8 cellular contexts compared by ENCODE assay signal in genomic region chr9:99130069-99130468, GRCh38. TPM values are rescaled to one million over a fixed set of nuclear protein-coding genes. Genes with fewer than 3 reads are reported as not detected.
A peak's percentile ranks its signal among the peaks of the same experiment; 100 is the strongest.
DNase-seq lines count a peak whose midpoint lies in the region; ATAC-seq lines count a peak whose summit lies in the region.
"Had no signal": no experiment of that assay in that cellular context is flagged by ENCODE, and none has a peak within 500 bp of the region (broad histone marks: within the 10 kb centered on the region; RNA-seq: fewer than 3 reads in every experiment).

No MANE protein-coding gene starts in this region.

- H3K4me3 ChIP-seq in naive thymus-derived CD4-positive, alpha-beta T cell (ENCODE audit: low read length): no peak overlapping the region

- POLR2A ChIA-PET in naive thymus-derived CD4-positive, alpha-beta T cell (lab: Charles Lee): interaction anchor here (0.7 to 1.0 kb wide), 3 partner anchors 17 to 38 kb away, joined by 3 to 6 read pairs (median 4); no protein-coding TSS in a partner anchor

- ATAC-seq in GM18907 (IDR thresholded peaks at IDR 0.05; ENCODE audit: unreplicated experiment) (peak; percentile 74), HG02571 (IDR thresholded peaks at IDR 0.05; ENCODE audit: unreplicated experiment) (peak; percentile 69)
- peak; percentile 32 for ATAC-seq in naive thymus-derived CD4-positive, alpha-beta T cell
- ATAC-seq: sciatic nerve had no signal

- H3K36me3 Mint-ChIP-seq in naive thymus-derived CD4-positive, alpha-beta T cell: peaks cover 0 to 68% (median 19%) of the 10 kb centered on the region in 5 donors

- peak overlapping the region in 8 of 9 donors; percentile 30 to 90 (median 72) for H3K27ac Mint-ChIP-seq in naive thymus-derived CD4-positive, alpha-beta T cell

- intact Hi-C loops in naive thymus-derived CD4-positive, alpha-beta T cell (cut with micrococcal nuclease): no loop called here

- H3K4me3 Mint-ChIP-seq in naive thymus-derived CD4-positive, alpha-beta T cell: peak overlapping the region in 8 of 10 donors; percentile 10 to 73 (median 48)

- H3K9me3 Mint-ChIP-seq in naive thymus-derived CD4-positive, alpha-beta T cell: peaks cover 0 to 6% (median 0%) of the 10 kb centered on the region in 11 donors

- H3K9me3 ChIP-seq in naive thymus-derived CD4-positive, alpha-beta T cell (ENCODE audit: control insufficient read depth in 2 of 3, low read length in 3 of 3): no peaks in the 10 kb centered on the region

- DNase-seq in Kasumi-1 (lab: John Stamatoyannopoulos, UW) (peak; percentile 15 to 26), T-helper 1 cell (no peak), AML-193 (lab: John Stamatoyannopoulos, UW) (no peak)
- DNase-seq in naive thymus-derived CD4-positive, alpha-beta T cell: no peak
- no peak for DNase-seq in activated CD4-positive, alpha-beta T cell treated with anti-CD3 and anti-CD28 coated beads for 48 hours

- H3K27me3 ChIP-seq in naive thymus-derived CD4-positive, alpha-beta T cell (ENCODE audit: control insufficient read depth in 2 of 2, insufficient read depth in 2 of 2, low read length in 2 of 2): no peaks in the 10 kb centered on the region

- peaks cover 43 to 97% (median 90%) of the 10 kb centered on the region in 7 donors for H3K4me1 Mint-ChIP-seq in naive thymus-derived CD4-positive, alpha-beta T cell

- CTCF ChIA-PET in naive thymus-derived CD4-positive, alpha-beta T cell (lab: Charles Lee): interaction anchor here (0.6 to 1.2 kb wide), 2 partner anchors 11 to 102 kb away, joined by 3 to 4 read pairs; no protein-coding TSS in a partner anchor

- H3K27me3 Mint-ChIP-seq in naive thymus-derived CD4-positive, alpha-beta T cell: no peaks in the 10 kb centered on the region

- peaks cover 30 to 62% of the 10 kb centered on the region in 2 donors for H3K4me1 ChIP-seq in naive thymus-derived CD4-positive, alpha-beta T cell (ENCODE audit: control insufficient read depth in 2 of 2, insufficient read depth in 2 of 2, low read length in 2 of 2)

- H3K36me3 ChIP-seq in naive thymus-derived CD4-positive, alpha-beta T cell (ENCODE audit: control insufficient read depth in 2 of 3, insufficient read depth in 3 of 3, low read length in 3 of 3): no peaks in the 10 kb centered on the region

- H3K27ac ChIP-seq in naive thymus-derived CD4-positive, alpha-beta T cell (ENCODE audit: low read depth, low read length): no peak overlapping the region

RNA-seq across cellular contexts. Expression of gene TGFBR1, which starts 25.2 kb away (rescaled TPM):
- 10 to 100 TPM; 20.6 to 95.5 (median 29.5) TPM for total RNA-seq in naive thymus-derived CD4-positive, alpha-beta T cell
- 10 to 100 TPM; 18.3 to 22.0 TPM for polyA plus RNA-seq in naive thymus-derived CD4-positive, alpha-beta T cell

Comparison
In these comparisons a context has a peak if more than half of its experiments do, and no peak if none do; other contexts are left out.
1. DNase-seq: peak in Kasumi-1 (2 of 2); none in naive thymus-derived CD4-positive, alpha-beta T cell (0 of 9), T-helper 1 cell (0 of 5), activated CD4-positive, alpha-beta T cell treated with anti-CD3 and anti-CD28 coated beads for 48 hours (single experiment) and AML-193 (0 of 2).
2. Peak in every context shown above with its lines, with median percentiles within 50 percentile points of each other: ATAC-seq.